ENCODE assay signal across 11 cellular contexts in genomic region chr4:102169345-102169744, GRCh38.
A peak's percentile ranks its signal among the peaks of the same experiment; 100 is the strongest.
DNase-seq lines count a peak whose midpoint lies in the region; ATAC-seq lines count a peak whose summit lies in the region.
"Had no signal": no experiment of that assay in that cellular context is flagged by ENCODE, and none has a peak within 500 bp of the region (broad histone marks: within the 10 kb centered on the region; RNA-seq: fewer than 3 reads in every experiment).

No MANE protein-coding gene starts in this region.

- ATAC-seq in HG03095 (IDR thresholded peaks at IDR 0.05; ENCODE audit: unreplicated experiment), result no peak

- H3K4me2 ChIP-seq in BLaER1, result peak overlapping the region; percentile 27

- H3K4me3 ChIP-seq in BLaER1, result no peak overlapping the region

- no peak overlapping the region for H3K27ac ChIP-seq in BLaER1

- peak; percentile 72 for DNase-seq in LHCN-M2 (ENCODE audit: low read depth)
- peak; percentile 23 for DNase-seq in NCI-H748 treated with DMSO at 0.1 percent for 48 hours (lab: John Stamatoyannopoulos, UW)
- DNase-seq in glomerular visceral epithelial cell (ENCODE audit: extremely low spot score), result peak; percentile 6
- DNase-seq in stimulated activated CD4-positive, alpha-beta T cell treated with anti-CD3 and anti-CD28 coated beads, Interleukin-4, amount 100 ng/mL, for 4 hours, result no peak
- no peak for DNase-seq in NCI-H1930 (lab: John Stamatoyannopoulos, UW)
- no peak for DNase-seq in SIG-M5 treated with dmso at 0.1 percent for 504 hours (lab: John Stamatoyannopoulos, UW; ENCODE audit: unreplicated experiment)
- DNase-seq: central memory CD4-positive, alpha-beta T cell; foreskin melanocyte; T1000 had no signal

- peaks cover 9% of the 10 kb centered on the region for H3K4me1 ChIP-seq in BLaER1

- no peaks in the 10 kb centered on the region for H3K36me3 ChIP-seq in BLaER1

- no peaks in the 10 kb centered on the region for H4K20me1 ChIP-seq in BLaER1

- no peaks in the 10 kb centered on the region for H3K27me3 ChIP-seq in BLaER1

- no peaks in the 10 kb centered on the region for H3K9me3 ChIP-seq in BLaER1

- no peak overlapping the region for H3K9ac ChIP-seq in BLaER1

Comparison
In these comparisons a context has a peak if more than half of its experiments do, and no peak if none do; other contexts are left out.
1. DNase-seq: peak in LHCN-M2 (single experiment), NCI-H748 treated with DMSO at 0.1 percent for 48 hours (single experiment) and glomerular visceral epithelial cell (single experiment); none in stimulated activated CD4-positive, alpha-beta T cell treated with anti-CD3 and anti-CD28 coated beads, Interleukin-4, amount 100 ng/mL, for 4 hours (0 of 2), NCI-H1930 (0 of 2) and SIG-M5 treated with dmso at 0.1 percent for 504 hours (single experiment).